In the genomic region with DNA sequence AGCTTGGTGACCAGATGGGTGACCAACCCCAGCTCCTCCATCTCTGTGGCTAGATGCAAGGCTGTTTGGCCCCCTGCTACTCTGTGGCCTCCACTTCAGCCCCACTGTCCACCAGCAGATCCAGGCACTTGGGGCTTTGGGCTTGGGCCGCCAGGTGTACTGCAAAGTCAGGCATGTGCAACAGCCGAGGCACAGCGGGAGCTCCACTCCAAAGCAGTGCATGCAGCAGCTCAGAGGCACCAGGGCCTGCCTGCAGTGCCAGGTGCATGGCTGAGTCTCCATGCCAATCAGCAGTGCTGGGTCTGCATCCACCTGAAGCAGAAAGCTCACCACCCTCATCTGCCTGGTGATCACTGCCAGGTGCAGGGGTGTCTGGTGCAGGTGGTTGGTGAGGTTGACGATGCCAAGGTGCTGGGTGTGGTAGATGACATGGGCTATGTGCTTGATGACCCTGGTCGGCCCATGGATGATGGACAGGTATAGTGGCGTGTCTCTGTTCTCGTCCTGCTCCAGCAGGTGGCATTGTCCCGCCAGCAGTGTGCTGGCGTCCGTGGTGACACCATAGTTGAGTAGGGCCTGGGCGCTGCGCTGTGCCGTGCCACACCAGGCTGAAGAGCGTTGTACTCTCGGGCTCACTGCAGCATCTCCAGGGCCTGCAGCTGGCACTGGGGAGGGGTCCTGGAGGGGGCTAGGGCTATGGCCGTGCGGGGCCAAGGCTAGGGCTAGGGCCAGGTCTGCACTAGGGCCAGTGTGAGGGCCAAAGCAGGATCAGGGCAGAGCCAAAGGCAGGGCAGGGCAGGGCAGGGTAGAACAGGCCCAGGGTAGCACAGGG, we compare ENCODE assay signal across 10 cellular contexts. TPM values are rescaled to one million over a fixed set of nuclear protein-coding genes. Genes with fewer than 3 reads are reported as not detected.
DNase-seq lines count a peak whose midpoint lies in the region; ATAC-seq, FAIRE-seq and TF ChIP-seq lines count a peak whose summit lies in the region.
"Had no signal": no experiment of that assay in that cellular context is flagged by ENCODE, and none has a peak within 500 bp of the region (broad histone marks: within the 10 kb centered on the region; RNA-seq: fewer than 3 reads in every experiment).

No MANE protein-coding gene starts in this region.

- peak; percentile 97 for TF ChIP-seq CTCF in HepG2 (CRISPR knock-in tag; IDR thresholded peaks at IDR 0.05)

- 0% methylated on average over 1 of the region's 17 CpGs for WGBS in HepG2 (ENCODE audit: low lambda C conversion rate)

- POLR2A ChIA-PET in HepG2 (lab: Yijun Ruan, JAX): no interaction called here
- POLR2A ChIA-PET in T-cell (lab: Charles Lee): no interaction called here

- no peaks in the 10 kb centered on the region for H3K9me3 ChIP-seq in HepG2 (ENCODE audit: low read length)

- H3K4me1 Mint-ChIP-seq in T-cell: no peaks in the 10 kb centered on the region

- H3K79me2 ChIP-seq in HepG2 (ENCODE audit: insufficient read depth, low read length): no peaks in the 10 kb centered on the region

- intact Hi-C loops in HepG2 (cut with micrococcal nuclease; ENCODE audit: unreplicated experiment): no loop called here

- H3K9ac ChIP-seq in HepG2 (ENCODE audit: insufficient read depth, low read depth, low read length): no peak overlapping the region

- peaks cover 0 to 7% of the 10 kb centered on the region in 2 experiments; a peak in 1 of 5 replicates for H3K27me3 ChIP-seq in HepG2 (ENCODE audit: control insufficient read depth in 1 of 2, insufficient read depth in 2 of 2, low read length in 2 of 2)

- peak; percentile 72 for FAIRE-seq in HepG2 (lab: Jason Lieb, UNC)

- peak; percentile 99 for ATAC-seq in HepG2
- ATAC-seq in T-cell (replicated peaks in 1 of 4): no peak

- H3K36me3 Mint-ChIP-seq in T-cell: no peaks in the 10 kb centered on the region

- H4K20me1 ChIP-seq in HepG2 (ENCODE audit: insufficient read depth, low read length): no peaks in the 10 kb centered on the region

- H3K27ac ChIP-seq in HepG2 (ENCODE audit: extremely low read length, insufficient read depth, low read length): no peak overlapping the region

- TF ChIP-seq POLR2A in HepG2 (IDR thresholded peaks at IDR 0.05; ENCODE audit: insufficient read depth in 1 of 2, low read depth in 2 of 2, low read length in 2 of 2): no peak

- peak; percentile 55 for TF ChIP-seq RAD21 in Ishikawa (IDR thresholded peaks at IDR 0.05; ENCODE audit: low read depth)
- TF ChIP-seq RAD21 in HepG2 (CRISPR knock-in tag; IDR thresholded peaks at IDR 0.05): peak; percentile 90

- no peaks in the 10 kb centered on the region for H3K4me1 ChIP-seq in HepG2 (ENCODE audit: insufficient read depth, low read length)

- in situ Hi-C loops in SK-MEL-5 (cut with HindIII; ENCODE audit: low pct_unique_long_range_greater_than_20kb, low sequenced_read_pairs): no loop called here
- in situ Hi-C loops in HepG2 (cut with HindIII; ENCODE audit: extremely low pct_ligation_motif_present, low pct_unique_long_range_greater_than_20kb): loop anchor here (5.0 kb wide), 1 partner anchor 145 kb away; no protein-coding TSS in a partner anchor

- no peak overlapping the region for H3K4me3 Mint-ChIP-seq in T-cell

- H3K9me3 Mint-ChIP-seq in T-cell: peaks cover 0 to 3% (median 0%) of the 10 kb centered on the region in 3 donors

- H3K36me3 ChIP-seq in HepG2 (replicated peaks in 1 of 2; ENCODE audit: control insufficient read depth in 1 of 2, insufficient read depth in 2 of 2, low read length in 2 of 2): no peaks in the 10 kb centered on the region

- peak overlapping the region; percentile 57; the same call in 1 of the 2 replicates for H3K4me2 ChIP-seq in HepG2 (ENCODE audit: low read depth, low read length)

- H3K27ac Mint-ChIP-seq in T-cell: no peak overlapping the region

- no TSS peak for BruUV-seq in HepG2 (replicated peaks; lab: Mats Ljungman, UMichigan)

- H2AFZ ChIP-seq in HepG2 (ENCODE audit: low read length): no peak overlapping the region

- H3K4me3 ChIP-seq in HepG2 (replicated peaks in 1 of 3; ENCODE audit: insufficient read depth in 1 of 3, low read depth in 2 of 3, low read length in 3 of 3): peak overlapping the region in 1 of 3 experiments; percentile 35; a peak in 1 of 6 replicates
- H3K4me3 ChIP-seq: lung had no signal

- DNase-seq in GDM1 (lab: John Stamatoyannopoulos, UW): peak; percentile 64
- peak; percentile 59 for DNase-seq in SK-MEL-5 (ENCODE audit: low read depth, low spot score)
- peak; percentile 60 for DNase-seq in HepG2 (ENCODE audit: low spot score)
- DNase-seq in activated naive CD4-positive, alpha-beta T cell (lab: John Stamatoyannopoulos, UW): no peak
- DNase-seq in NCI-H2227 treated with DMSO at 0.1 percent for 48 hours (lab: John Stamatoyannopoulos, UW): no peak
- no peak for DNase-seq in T-cell
- no peak for DNase-seq in inferior parietal cortex (ENCODE audit: extremely low spot score)
- DNase-seq: NCI-H2081 had no signal

- H3K27me3 Mint-ChIP-seq in T-cell: peaks cover 7 to 11% of the 10 kb centered on the region in 2 donors

- CTCF ChIA-PET in HepG2 (lab: Yijun Ruan, JAX; ENCODE audit: low intra/inter-chr PET ratio, low total read pairs): interaction anchor here (0.7 to 2.2 kb wide), 4 partner anchors 145 to 179 kb away, joined by 3 to 36 read pairs (median 6); no protein-coding TSS in a partner anchor
- CTCF ChIA-PET in T-cell (lab: Charles Lee): no interaction called here

- TF ChIP-seq EP300 in Ishikawa (IDR thresholded peaks at IDR 0.05; ENCODE audit: borderline replicate concordance) (no peak), HepG2 (IDR thresholded peaks at IDR 0.05; ENCODE audit: low read depth in 2 of 2, low read length in 2 of 2) (no peak), HepG2 (CRISPR knock-in tag; IDR thresholded peaks at IDR 0.05; ENCODE audit: borderline replicate concordance) (no peak)

TF ChIP-seq in Ishikawa, 13 proteins besides CTCF, POLR2A, EP300 and RAD21 (continues in another document):
- TF ChIP-seq ZBTB7A (IDR thresholded peaks at IDR 0.05; ENCODE audit: low read depth) (no peak), TCF12 (IDR thresholded peaks at IDR 0.05; ENCODE audit: low read depth) (no peak), CREB1 (IDR thresholded peaks at IDR 0.05; ENCODE audit: low read depth) (no peak), EGR1 (IDR thresholded peaks at IDR 0.05) (no peak)
- TF ChIP-seq, protein P1, sequence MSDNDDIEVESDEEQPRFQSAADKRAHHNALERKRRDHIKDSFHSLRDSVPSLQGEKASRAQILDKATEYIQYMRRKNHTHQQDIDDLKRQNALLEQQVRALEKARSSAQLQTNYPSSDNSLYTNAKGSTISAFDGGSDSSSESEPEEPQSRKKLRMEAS (IDR thresholded peaks at IDR 0.05): no peak

TF ChIP-seq in HepG2, 621 proteins besides CTCF, POLR2A, EP300 and RAD21 (continues in another document):
- TF ChIP-seq SMC3 (IDR thresholded peaks at IDR 0.05; ENCODE audit: low read length) (peak; percentile 54), GABPB1 (CRISPR knock-in tag; IDR thresholded peaks at IDR 0.05) (peak; percentile 38; the same call in 1 of the 2 replicates), ZNF230 (CRISPR knock-in tag; IDR thresholded peaks at IDR 0.05) (0 out of 2 replicates have a peak, but pooled peaks have one; percentile 35), ZNF589 (CRISPR knock-in tag; conservative IDR thresholded peaks at IDR 0.05) (no peak), STAG1 (CRISPR knock-in tag; IDR thresholded peaks at IDR 0.05) (peak; percentile 96), TEAD3 (CRISPR knock-in tag; optimal IDR thresholded peaks at IDR 0.05; ENCODE audit: borderline replicate concordance) (peak; percentile 29), HDAC6 (IDR thresholded peaks at IDR 0.05; ENCODE audit: low read depth, low read length) (no peak), MYC (CRISPR knock-in tag; IDR thresholded peaks at IDR 0.05; ENCODE audit: borderline replicate concordance) (0 out of 2 replicates have a peak, but pooled peaks have one; percentile 30), NFE2L2 (IDR thresholded peaks at IDR 0.05; ENCODE audit: low read length) (no peak), ZNF788 (CRISPR knock-in tag; IDR thresholded peaks at IDR 0.05; ENCODE audit: borderline replicate concordance) (0 out of 2 replicates have a peak, but pooled peaks have one; percentile 41)
- TF ChIP-seq, protein P2, sequence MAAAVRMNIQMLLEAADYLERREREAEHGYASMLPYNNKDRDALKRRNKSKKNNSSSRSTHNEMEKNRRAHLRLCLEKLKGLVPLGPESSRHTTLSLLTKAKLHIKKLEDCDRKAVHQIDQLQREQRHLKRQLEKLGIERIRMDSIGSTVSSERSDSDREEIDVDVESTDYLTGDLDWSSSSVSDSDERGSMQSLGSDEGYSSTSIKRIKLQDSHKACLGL (CRISPR knock-in tag; IDR thresholded peaks at IDR 0.05): no peak

RNA-seq across cellular contexts. Expression of a gene that starts 1.0 kb away (rescaled TPM):
- 0.29 and 0.37 TPM in 2 replicates for total RNA-seq in SK-MEL-5 (2014; rRNA removed; shearing (Covaris generic))
- 0.02 and 0.15 TPM in 2 replicates for polyA plus RNA-seq in SK-MEL-5 (2015; cell fraction: cytosol; rRNA removed)
- 0.27 and 1.5 TPM in 2 replicates for polyA plus RNA-seq in SK-MEL-5 (2015; cell fraction: nucleus; rRNA removed)
- total RNA-seq in HepG2 (2016; rRNA removed; fragmentation: Illumina TruSeq; extraction: Trizol) (not detected in 2 replicates), T-cell (not detected)
- total RNA-seq in HepG2 (2016; cell fraction: cytosol; rRNA removed; fragmentation: Illumina TruSeq; extraction: Trizol; ENCODE audit: low read depth): not detected in 2 replicates
- not detected in 2 replicates for total RNA-seq in HepG2 (2016; cell fraction: insoluble cytoplasmic fraction; rRNA removed; fragmentation: Illumina TruSeq; extraction: Trizol)
- not detected in 2 replicates for total RNA-seq in HepG2 (2016; cell fraction: membrane; rRNA removed; fragmentation: Illumina TruSeq; extraction: Trizol)
- total RNA-seq in HepG2 (2016; cell fraction: nucleus; rRNA removed; fragmentation: Illumina TruSeq; extraction: Trizol): not detected in 2 replicates
- polyA plus RNA-seq in HepG2 (2011; rRNA removed): not detected in 2 replicates
- polyA plus RNA-seq in HepG2 (2011; cell fraction: cytosol; rRNA removed): not detected in 2 replicates
- not detected in 2 replicates for polyA plus RNA-seq in HepG2 (2011; cell fraction: nucleus; rRNA removed)
- not detected in 2 replicates for polyA plus RNA-seq in HepG2 (2012)
- polyA plus RNA-seq in HepG2 (2016; cell fraction: cytosol; fragmentation: Illumina TruSeq; extraction: Trizol; ENCODE audit: low read depth): not detected in 2 replicates
- polyA plus RNA-seq in HepG2 (2016; cell fraction: insoluble cytoplasmic fraction; fragmentation: Illumina TruSeq; extraction: Trizol; ENCODE audit: low read depth): not detected in 2 replicates
- not detected in 2 replicates for polyA plus RNA-seq in HepG2 (2016; cell fraction: membrane; fragmentation: Illumina TruSeq; extraction: Trizol; ENCODE audit: low read depth)
- not detected in 2 replicates for polyA plus RNA-seq in HepG2 (2016; cell fraction: nucleus; fragmentation: Illumina TruSeq; extraction: Trizol; ENCODE audit: insufficient read depth, low read depth)
- 0.09 TPM in 1 of 2 replicates, not detected in the other for polyA minus RNA-seq in HepG2 (2011; rRNA and poly(A)+ RNA removed; ENCODE audit: low replicate concordance)
- not detected in 2 replicates for polyA minus RNA-seq in HepG2 (2011; cell fraction: cytosol; rRNA and poly(A)+ RNA removed)
- not detected in 2 replicates for polyA minus RNA-seq in HepG2 (2011; cell fraction: nucleus; rRNA and poly(A)+ RNA removed)

Comparison
In these comparisons a context has a peak if more than half of its experiments do, and no peak if none do; other contexts are left out.
1. DNase-seq: peak in GDM1 (single experiment), SK-MEL-5 (single experiment) and HepG2 (single experiment); none in activated naive CD4-positive, alpha-beta T cell (0 of 4), NCI-H2227 treated with DMSO at 0.1 percent for 48 hours (single experiment), T-cell (0 of 34) and inferior parietal cortex (single experiment).